8 cellular contexts compared by ENCODE assay signal in genomic region chr1:220272047-220272840, GRCh38. TPM values are rescaled to one million over a fixed set of nuclear protein-coding genes. Genes with fewer than 3 reads are reported as not detected.
DNase-seq lines count a peak whose midpoint lies in the region; TF ChIP-seq lines count a peak whose summit lies in the region.

Gene RAB3GAP2 (minus strand): TSS chr1:220272453. CDS start chr1:220272337, 116 bp downstream.

- H3K27ac ChIP-seq in temporal lobe (ENCODE audit: low read depth, low read length): peak within 1 kb of the TSS; percentile 75

- peaks cover 10% of the 10 kb centered on the region for H3K36me3 Mint-ChIP-seq in HFFc6 (ENCODE audit: low read depth)

- DNase-seq in GM04504 (ENCODE audit: low read depth) (peak; percentile 83), HFFc6 (peak; percentile 91), NAMALWA (ENCODE audit: low spot score) (peak; percentile 96), SK-MEL-5 (ENCODE audit: low read depth, low spot score) (peak; percentile 92), globus pallidus (ENCODE audit: low spot score) (peak; percentile 87), occipital lobe (lab: John Stamatoyannopoulos, UW) (peak; percentile 92)
- peak; percentile 96 for DNase-seq in activated naive CD4-positive, alpha-beta T cell treated with Interleukin-2 at 50 U/mL for 16 hours

- in situ Hi-C loops in SK-MEL-5 (cut with HindIII; ENCODE audit: low pct_unique_long_range_greater_than_20kb, low sequenced_read_pairs): no loop called here

- H3K9me3 Mint-ChIP-seq in HFFc6: no peaks in the 10 kb centered on the region

- H3K27ac Mint-ChIP-seq in HFFc6: no peak within 1 kb of the TSS

- no peak for TF ChIP-seq CTCF in HFFc6 (IDR thresholded peaks at IDR 0.05)

- no peak within 1 kb of the TSS for H3K4me3 Mint-ChIP-seq in HFFc6

- no peaks in the 10 kb centered on the region; the same call in 1 of the 2 replicates for H3K27me3 Mint-ChIP-seq in HFFc6 (ENCODE audit: insufficient read depth)

- H3K4me1 Mint-ChIP-seq in HFFc6 (ENCODE audit: low read depth): peaks cover 6% of the 10 kb centered on the region

RNA-seq across cellular contexts. Expression of gene RAB3GAP2, which starts in this region (rescaled TPM):
- total RNA-seq in HFFc6 (2021; fragmentation: NEBNext Ultra II Directional; extraction: Animal tissue kit (Norgen Biotek cat#: 25700)): 10 to 100 TPM; 42.0 to 49.6 (median 43.9) TPM
- 19.8 and 20.4 TPM in 2 replicates for total RNA-seq in SK-MEL-5 (2014; rRNA removed; shearing (Covaris generic))
- polyA plus RNA-seq in SK-MEL-5 (2015; cell fraction: cytosol; rRNA removed): 13.4 and 19.1 TPM in 2 replicates
- polyA plus RNA-seq in SK-MEL-5 (2015; cell fraction: nucleus; rRNA removed): 45.1 and 54.9 TPM in 2 replicates
- total RNA-seq in occipital lobe (38.7 TPM), temporal lobe (29.3 TPM)

Comparison
In these comparisons a context has a peak if more than half of its experiments do, and no peak if none do; other contexts are left out.
1. Peak in every context shown above with its lines: DNase-seq and H3K27ac ChIP-seq.